10 cellular contexts compared by ENCODE assay signal in the genomic region with DNA sequence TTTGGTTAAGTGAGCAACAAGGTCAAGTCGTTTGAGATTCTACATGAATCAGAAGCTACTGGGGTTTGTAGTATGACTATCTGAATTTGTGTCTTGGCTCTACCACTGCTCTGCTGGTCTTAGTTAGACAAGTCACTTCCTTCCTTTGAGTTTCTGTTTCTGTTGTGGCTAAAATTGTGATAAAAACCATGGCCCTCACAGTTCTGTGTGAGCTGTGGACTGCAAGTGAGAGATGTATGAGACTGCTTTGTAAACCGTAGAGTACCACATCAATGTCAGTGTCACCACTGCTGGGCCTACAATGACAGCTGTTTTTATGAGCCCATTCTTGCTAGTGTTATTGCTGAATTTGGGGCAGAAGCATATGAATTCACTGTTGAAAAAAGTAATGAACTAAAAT. TPM values are rescaled to one million over a fixed set of nuclear protein-coding genes. Genes with fewer than 3 reads are reported as not detected.
DNase-seq lines count a peak whose midpoint lies in the region; ATAC-seq and TF ChIP-seq lines count a peak whose summit lies in the region.
"Had no signal": no experiment of that assay in that cellular context is flagged by ENCODE, and none has a peak within 500 bp of the region (broad histone marks: within the 10 kb centered on the region; RNA-seq: fewer than 3 reads in every experiment).

No MANE protein-coding gene starts in this region.

- TF ChIP-seq EP300 in suprapubic skin (IDR thresholded peaks at IDR 0.05), result no peak

- H3K27ac Mint-ChIP-seq in activated CD8-positive, alpha-beta T cell treated with anti-CD3 and anti-CD28 coated beads for 36 hours, result no peak overlapping the region
- H3K27ac Mint-ChIP-seq in progenitor cell of endocrine pancreas, result no peak overlapping the region

- ATAC-seq in GM18498 (IDR thresholded peaks at IDR 0.05; ENCODE audit: unreplicated experiment) (peak; percentile 99), GM19463 (IDR thresholded peaks at IDR 0.05; ENCODE audit: unreplicated experiment) (peak; percentile 95), HG03095 (IDR thresholded peaks at IDR 0.05; ENCODE audit: unreplicated experiment) (peak; percentile 98)
- peak; percentile 66 for ATAC-seq in activated CD8-positive, alpha-beta T cell treated with anti-CD3 and anti-CD28 coated beads for 36 hours

- peaks cover 11% of the 10 kb centered on the region for H3K4me1 ChIP-seq in suprapubic skin

- no peaks in the 10 kb centered on the region for H3K4me1 Mint-ChIP-seq in activated CD8-positive, alpha-beta T cell treated with anti-CD3 and anti-CD28 coated beads for 36 hours (ENCODE audit: low read depth)
- H3K4me1 Mint-ChIP-seq in progenitor cell of endocrine pancreas (ENCODE audit: low read depth), result peaks cover 29% of the 10 kb centered on the region

- no peak overlapping the region for H3K27ac ChIP-seq in suprapubic skin

- CTCF ChIA-PET in activated CD8-positive, alpha-beta T cell treated with anti-CD3 and anti-CD28 coated beads for 36 hours (lab: Charles Lee), result interaction anchor here (0.8 to 1.0 kb wide), 2 partner anchors 17 to 19 kb away, joined by 3 to 4 read pairs; no protein-coding TSS in a partner anchor

- H3K36me3 Mint-ChIP-seq in activated CD8-positive, alpha-beta T cell treated with anti-CD3 and anti-CD28 coated beads for 36 hours (ENCODE audit: low read depth), result no peaks in the 10 kb centered on the region
- peaks cover 9% of the 10 kb centered on the region for H3K36me3 Mint-ChIP-seq in progenitor cell of endocrine pancreas (ENCODE audit: insufficient read depth)

- no peaks in the 10 kb centered on the region for H3K9me3 Mint-ChIP-seq in activated CD8-positive, alpha-beta T cell treated with anti-CD3 and anti-CD28 coated beads for 36 hours
- no peaks in the 10 kb centered on the region for H3K9me3 Mint-ChIP-seq in progenitor cell of endocrine pancreas (ENCODE audit: low read depth)
- H3K9me3 Mint-ChIP-seq: IgD-negative memory B cell had no signal

- TF ChIP-seq CTCF in activated CD8-positive, alpha-beta T cell treated with anti-CD3 and anti-CD28 coated beads for 36 hours (IDR thresholded peaks at IDR 0.05), result no peak
- TF ChIP-seq CTCF in suprapubic skin (IDR thresholded peaks at IDR 0.05) (no peak), progenitor cell of endocrine pancreas (IDR thresholded peaks at IDR 0.05; ENCODE audit: unreplicated experiment) (no peak)

- H3K27me3 ChIP-seq in suprapubic skin, result no peaks in the 10 kb centered on the region

- no peaks in the 10 kb centered on the region for H3K27me3 Mint-ChIP-seq in activated CD8-positive, alpha-beta T cell treated with anti-CD3 and anti-CD28 coated beads for 36 hours
- no peaks in the 10 kb centered on the region for H3K27me3 Mint-ChIP-seq in progenitor cell of endocrine pancreas

- POLR2A ChIA-PET in activated CD8-positive, alpha-beta T cell treated with anti-CD3 and anti-CD28 coated beads for 36 hours (lab: Charles Lee), result interaction anchor here (1.1 kb wide), 1 partner anchor 21 kb away, joined by 3 read pairs; no protein-coding TSS in a partner anchor

- WGBS in suprapubic skin, result 79% methylated on average over 2 of the region's 2 CpGs

- DNase-seq in activated CD8-positive, alpha-beta T cell treated with anti-CD3 and anti-CD28 coated beads for 36 hours, result peak; percentile 2
- DNase-seq in suprapubic skin (ENCODE audit: low spot score in 2 of 2) (no peak), germinal center (ENCODE audit: low spot score) (no peak), HuH-7.5 (ENCODE audit: low spot score) (no peak), progenitor cell of endocrine pancreas (ENCODE audit: low spot score, unreplicated experiment) (no peak)
- DNase-seq: DMS79 had no signal

- intact Hi-C loops in activated CD8-positive, alpha-beta T cell treated with anti-CD3 and anti-CD28 coated beads for 36 hours (cut with micrococcal nuclease), result no loop called here

- TF ChIP-seq POLR2A in suprapubic skin (IDR thresholded peaks at IDR 0.05), result no peak

- no peak overlapping the region for H3K4me3 ChIP-seq in suprapubic skin

- H3K36me3 ChIP-seq in suprapubic skin, result no peaks in the 10 kb centered on the region

- no peaks in the 10 kb centered on the region for H3K9me3 ChIP-seq in suprapubic skin

- H3K4me3 Mint-ChIP-seq in activated CD8-positive, alpha-beta T cell treated with anti-CD3 and anti-CD28 coated beads for 36 hours, result no peak overlapping the region
- H3K4me3 Mint-ChIP-seq in progenitor cell of endocrine pancreas (ENCODE audit: low read depth), result no peak overlapping the region
- H3K4me3 Mint-ChIP-seq: IgD-negative memory B cell had no signal

RNA-seq across cellular contexts. Expression of a gene that starts 32.7 kb away (rescaled TPM):
- total RNA-seq in activated CD8-positive, alpha-beta T cell treated with anti-CD3 and anti-CD28 coated beads for 36 hours, result not detected
- 1 to 10 TPM; 1.3 to 3.9 (median 1.5) TPM for total RNA-seq in suprapubic skin
- 26.3 and 30.0 TPM in 2 replicates for total RNA-seq in progenitor cell of endocrine pancreas
